8 cellular contexts compared by ENCODE assay signal in genomic region chr15:67840747-67841634, GRCh38. TPM values are rescaled to one million over a fixed set of nuclear protein-coding genes. Genes with fewer than 3 reads are reported as not detected.
DNase-seq lines count a peak whose midpoint lies in the region; ATAC-seq and TF ChIP-seq lines count a peak whose summit lies in the region.

No MANE protein-coding gene starts in this region.

- TF ChIP-seq CTCF in AG04450 (IDR thresholded peaks at IDR 0.05; ENCODE audit: low read depth, low read length) (no peak; the same call in 1 of the 2 replicates), GM12873 (IDR thresholded peaks at IDR 0.05; ENCODE audit: insufficient read depth, low read depth, low read length, missing control alignments) (peak; percentile 9), PC-3 (conservative IDR thresholded peaks at IDR 0.05; ENCODE audit: low read depth, low read length) (no peak), thyroid gland (IDR thresholded peaks at IDR 0.05) (peak in 2 of 6 experiments; percentile 10 to 15)

- H3K27me3 ChIP-seq in AG04450 (ENCODE audit: control insufficient read depth, insufficient read depth, low read length) = peaks cover 8% of the 10 kb centered on the region
- peaks cover under 1% of the 10 kb centered on the region; the same call in 1 of the 2 replicates for H3K27me3 ChIP-seq in PC-3 (ENCODE audit: low read length)
- H3K27me3 ChIP-seq in thyroid gland = no peaks in the 10 kb centered on the region

- H3K4me1 Mint-ChIP-seq in dendritic cell treated with granulocyte-macrophage colony-stimulating factor and Interleukin-4, amounts not matched to agents 40 ng/mL and 50 ng/mL, for 4 days (ENCODE audit: low read depth) = peaks cover 41% of the 10 kb centered on the region

- no peaks in the 10 kb centered on the region for H3K79me2 ChIP-seq in PC-3 (ENCODE audit: low read length)

- 0 out of 2 replicates have a peak, but pooled peaks have one; percentile 6 for ATAC-seq in PC-3

- peaks cover 8% of the 10 kb centered on the region for H3K27me3 Mint-ChIP-seq in dendritic cell treated with granulocyte-macrophage colony-stimulating factor and Interleukin-4, amounts not matched to agents 40 ng/mL and 50 ng/mL, for 4 days

- H3K9me2 ChIP-seq in PC-3 (replicated peaks; ENCODE audit: low read length) = no peaks in the 10 kb centered on the region

- no peaks in the 10 kb centered on the region for H3K9me3 Mint-ChIP-seq in dendritic cell treated with granulocyte-macrophage colony-stimulating factor and Interleukin-4, amounts not matched to agents 40 ng/mL and 50 ng/mL, for 4 days

- 19 to 35% methylated on average over 20 of the region's 20 CpGs for WGBS in thyroid gland, 2 donors

- no TSS peak for BruUV-seq in PC-3 (replicated peaks; lab: Mats Ljungman, UMichigan)

- H3F3A ChIP-seq in PC-3 (ENCODE audit: low read length, unreplicated experiment) = no peaks in the 10 kb centered on the region

- TF ChIP-seq POLR2A in thyroid gland (IDR thresholded peaks at IDR 0.05) = no peak

- no peaks in the 10 kb centered on the region for H4K20me1 ChIP-seq in PC-3 (ENCODE audit: low read length)

- H3K36me3 ChIP-seq in PC-3 (ENCODE audit: low read depth, low read length) (no peaks in the 10 kb centered on the region), thyroid gland (no peaks in the 10 kb centered on the region)

- no peak for DNase-seq in AG04450 (ENCODE audit: low read depth, low spot score)
- peak; percentile 32 for DNase-seq in PC-3
- peak; percentile 45 for DNase-seq in medulla oblongata (ENCODE audit: extremely low spot score)
- DNase-seq in thyroid gland = peak; percentile 55 to 61
- DNase-seq in cerebellar nuclear complex (lab: John Stamatoyannopoulos, UW) = no peak
- DNase-seq in NCI-H128 (lab: John Stamatoyannopoulos, UW; ENCODE audit: unreplicated experiment) = no peak

- no peaks in the 10 kb centered on the region for H3K36me3 Mint-ChIP-seq in dendritic cell treated with granulocyte-macrophage colony-stimulating factor and Interleukin-4, amounts not matched to agents 40 ng/mL and 50 ng/mL, for 4 days (ENCODE audit: low read depth)

- peak overlapping the region; percentile 84 for H3K9ac ChIP-seq in PC-3 (ENCODE audit: low read length)

- H3K27ac Mint-ChIP-seq in dendritic cell treated with granulocyte-macrophage colony-stimulating factor and Interleukin-4, amounts not matched to agents 40 ng/mL and 50 ng/mL, for 4 days = peak overlapping the region; percentile 83

- H3K9me3 ChIP-seq in AG04450 (ENCODE audit: control insufficient read depth, insufficient read depth, low read length) (no peaks in the 10 kb centered on the region; the same call in 1 of the 2 replicates), PC-3 (ENCODE audit: low read length) (no peaks in the 10 kb centered on the region), thyroid gland (no peaks in the 10 kb centered on the region)

- H3K4me1 ChIP-seq in PC-3 (ENCODE audit: insufficient read depth, low read length) = peaks cover 17% of the 10 kb centered on the region
- H3K4me1 ChIP-seq in thyroid gland = peaks cover 29 to 55% of the 10 kb centered on the region in 2 donors

- H3K27ac ChIP-seq in AG04450 (ENCODE audit: low read depth, low read length) = peak overlapping the region; percentile 85
- 0 out of 2 replicates have a peak overlapping the region, but pooled peaks have one; percentile 29 for H3K27ac ChIP-seq in PC-3 (ENCODE audit: low read length)
- H3K27ac ChIP-seq in thyroid gland = peak overlapping the region; percentile 98 to 100 (median 100)

- peak overlapping the region; percentile 75 for H3K4me3 Mint-ChIP-seq in dendritic cell treated with granulocyte-macrophage colony-stimulating factor and Interleukin-4, amounts not matched to agents 40 ng/mL and 50 ng/mL, for 4 days

- POLR2A ChIA-PET in AG04450 (lab: Yijun Ruan, JAX) (no interaction called here), PC-3 (lab: Charles Lee; ENCODE audit: unreplicated experiment) (interaction anchor here (0.6 kb wide), 2 partner anchors 320 to 931 kb away, joined by 3 read pairs; partner anchors contain the start of gene C15orf61)

- intact Hi-C loops in PC-3 (cut with micrococcal nuclease) = loop anchor here (5.0 kb wide), 1 partner anchor 316 kb away; no protein-coding TSS in a partner anchor
- intact Hi-C loops in dendritic cell treated with granulocyte-macrophage colony-stimulating factor and Interleukin-4, amounts not matched to agents 40 ng/mL and 50 ng/mL, for 4 days (cut with micrococcal nuclease) = loop anchor here (5.0 kb wide), 1 partner anchor 319 kb away; the partner anchor contains the start of gene C15orf61
- intact Hi-C loops in thyroid gland (cut with DNase I) = no loop called here

- CTCF ChIA-PET in AG04450 (lab: Charles Lee) = interaction anchor here (0.6 to 2.0 kb wide), 6 partner anchors 23 to 384 kb away, joined by 4 to 10 read pairs (median 6); no protein-coding TSS in a partner anchor
- CTCF ChIA-PET in PC-3 (lab: Charles Lee) = interaction anchor here (0.6 kb wide), 1 partner anchor 118 kb away, joined by 3 read pairs; no protein-coding TSS in a partner anchor

- peak overlapping the region; percentile 92 for H3K4me2 ChIP-seq in PC-3 (ENCODE audit: low read length)

- H3K4me3 ChIP-seq in AG04450 (ENCODE audit: low read depth, low read length) = peak overlapping the region; percentile 92
- H3K4me3 ChIP-seq in PC-3 (ENCODE audit: low read length) = peak overlapping the region; percentile 96
- H3K4me3 ChIP-seq in thyroid gland (replicated peaks in 1 of 3) = peak overlapping the region; percentile 55 to 87 (median 60)

- H2AFZ ChIP-seq in PC-3 (ENCODE audit: low read length) = peak overlapping the region; percentile 99

RNA-seq across cellular contexts. Expression of gene RNU6-1, which starts 1.1 kb away (rescaled TPM):
- not detected in 2 replicates for polyA plus RNA-seq in AG04450 (2011; rRNA removed)
- polyA minus RNA-seq in AG04450 (2011; rRNA and poly(A)+ RNA removed) = under 0.01 TPM in 1 of 2 replicates, not detected in the other
- total RNA-seq in PC-3 (2014; rRNA removed) = not detected in 2 replicates
- not detected for total RNA-seq in thyroid gland

RNA-seq across cellular contexts. Expression of gene SKOR1, which starts 15.7 kb away (rescaled TPM):
- 0.02 TPM in 2 replicates for polyA plus RNA-seq in AG04450 (2011; rRNA removed)
- not detected in 2 replicates for polyA minus RNA-seq in AG04450 (2011; rRNA and poly(A)+ RNA removed)
- total RNA-seq in PC-3 (2014; rRNA removed) (0.11 and 0.35 TPM in 2 replicates), thyroid gland (1 to 10 TPM in 1 of 4 donors, under 1 TPM in 3; 0.49 to 1.2 (median 0.85) TPM)

Comparison
In these comparisons a context has a peak if more than half of its experiments do, and no peak if none do; other contexts are left out.
1. DNase-seq: peak in PC-3 (single experiment), medulla oblongata (single experiment) and thyroid gland (2 of 2); none in AG04450 (single experiment), cerebellar nuclear complex (0 of 2) and NCI-H128 (single experiment).
2. H3K27ac ChIP-seq: peak in every context shown above with its lines; median percentile 100 in thyroid gland; 85 in AG04450; 29 in PC-3.
3. Peak in every context shown above with its lines, with median percentiles within 50 percentile points of each other: H3K4me3 ChIP-seq.